Comparison of ENCODE assay signal across 9 cellular contexts in the genomic region with DNA sequence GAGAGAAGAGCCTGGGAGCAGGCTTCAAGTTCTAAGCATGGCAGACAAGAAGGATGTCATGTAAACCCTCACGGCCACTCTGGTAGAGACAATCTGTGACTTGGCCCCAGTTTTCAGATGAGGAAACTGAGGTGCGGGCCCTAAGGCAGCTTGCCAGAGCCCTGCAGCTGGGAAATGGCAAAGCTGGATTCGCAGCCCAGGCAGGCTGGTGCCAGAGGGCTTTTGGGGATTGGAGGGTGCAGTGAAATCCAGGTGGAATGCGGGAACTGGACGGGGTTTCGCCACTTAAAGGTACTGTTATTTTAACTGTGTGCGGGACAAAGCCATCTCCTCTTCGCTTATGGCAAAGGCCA. TPM values are rescaled to one million over a fixed set of nuclear protein-coding genes. Genes with fewer than 3 reads are reported as not detected.
DNase-seq lines count a peak whose midpoint lies in the region; TF ChIP-seq lines count a peak whose summit lies in the region.
"Had no signal": no experiment of that assay in that cellular context is flagged by ENCODE, and none has a peak within 500 bp of the region (broad histone marks: within the 10 kb centered on the region; RNA-seq: fewer than 3 reads in every experiment).

No MANE protein-coding gene starts in this region.

- TF ChIP-seq CTCF in WI38 (IDR thresholded peaks at IDR 0.05; ENCODE audit: low read depth, low read length): no peak
- TF ChIP-seq CTCF in testis (IDR thresholded peaks at IDR 0.05): no peak

- intact Hi-C loops in testis (cut with DNase I; ENCODE audit: low total_unique reads): no loop called here

- POLR2A ChIA-PET in HEK293T (lab: Yijun Ruan, JAX): no interaction called here

- WGBS in testis, 2 donors: 6 to 11% methylated on average over 7 to 8 of the region's 8 CpGs

- H3K36me3 ChIP-seq in iPS-20b (ENCODE audit: insufficient read depth, low read depth, low read length): no peaks in the 10 kb centered on the region
- no peaks in the 10 kb centered on the region for H3K36me3 ChIP-seq in testis (ENCODE audit: low read depth, missing control alignments)

- no peaks in the 10 kb centered on the region for H3K9me3 ChIP-seq in iPS-20b (ENCODE audit: insufficient read depth, low read depth, low read length)
- H3K9me3 ChIP-seq in testis: no peaks in the 10 kb centered on the region

- no peak overlapping the region for H3K9ac ChIP-seq in iPS-20b (ENCODE audit: low read depth, low read length)

- no peak overlapping the region for H3K27ac ChIP-seq in iPS-20b (ENCODE audit: low read length)
- peak overlapping the region; percentile 84 to 89 for H3K27ac ChIP-seq in testis

- H3K4me3 ChIP-seq in WI38 (ENCODE audit: low read depth, low read length): peak overlapping the region; percentile 77
- peak overlapping the region; percentile 70; the same call in 1 of the 2 replicates for H3K4me3 ChIP-seq in iPS-20b (ENCODE audit: low read length)
- peak overlapping the region in 1 of 2 donors; percentile 71 for H3K4me3 ChIP-seq in testis

- DNase-seq in SKM-1 (lab: John Stamatoyannopoulos, UW; ENCODE audit: unreplicated experiment): peak; percentile 70
- no peak for DNase-seq in SKM-1 treated with dmso at 0.1 percent for 144 hours (lab: John Stamatoyannopoulos, UW; ENCODE audit: unreplicated experiment)
- DNase-seq in testis: no peak
- DNase-seq in HEK293T (ENCODE audit: extremely low spot score): no peak
- DNase-seq in HuH-7.5 (ENCODE audit: low spot score): no peak
- DNase-seq in T-helper 2 cell: no peak

- CTCF ChIA-PET in HEK293T (lab: Yijun Ruan, JAX): no interaction called here

- H3K27me3 ChIP-seq in iPS-20b (ENCODE audit: insufficient read depth, low read length) (no peaks in the 10 kb centered on the region; the same call in 1 of the 2 replicates), testis (no peaks in the 10 kb centered on the region)

- no peak for TF ChIP-seq POLR2A in testis (IDR thresholded peaks at IDR 0.05)

- H3K4me1 ChIP-seq in iPS-20b (ENCODE audit: insufficient read depth, low read length): peaks cover 5% of the 10 kb centered on the region; the same call in 1 of the 2 replicates
- H3K4me1 ChIP-seq in testis: peaks cover 20% of the 10 kb centered on the region

TF ChIP-seq in HEK293T, 16 proteins besides CTCF, POLR2A, EP300 and RAD21:
- TF ChIP-seq FOXM1 (IDR thresholded peaks at IDR 0.05; ENCODE audit: borderline replicate concordance) (no peak), FOXA1 (IDR thresholded peaks at IDR 0.05) (no peak), BHLHE40 (IDR thresholded peaks at IDR 0.05; ENCODE audit: borderline replicate concordance) (no peak), NFRKB (IDR thresholded peaks at IDR 0.05) (no peak), ELF4 (IDR thresholded peaks at IDR 0.05) (no peak), SP1 (IDR thresholded peaks at IDR 0.05) (no peak), SUZ12 (IDR thresholded peaks at IDR 0.05) (no peak), L3MBTL2 (conservative IDR thresholded peaks at IDR 0.05) (no peak), ZNF384 (IDR thresholded peaks at IDR 0.05) (no peak), CTBP1 (IDR thresholded peaks at IDR 0.05; ENCODE audit: borderline replicate concordance) (no peak), HDGF (IDR thresholded peaks at IDR 0.05; ENCODE audit: borderline replicate concordance) (no peak), LEF1 (IDR thresholded peaks at IDR 0.05; ENCODE audit: borderline replicate concordance) (no peak), ARNT (IDR thresholded peaks at IDR 0.05) (no peak), FOXK2 (IDR thresholded peaks at IDR 0.05) (no peak), TARDBP (IDR thresholded peaks at IDR 0.05) (no peak)
- TF ChIP-seq, protein P1, sequence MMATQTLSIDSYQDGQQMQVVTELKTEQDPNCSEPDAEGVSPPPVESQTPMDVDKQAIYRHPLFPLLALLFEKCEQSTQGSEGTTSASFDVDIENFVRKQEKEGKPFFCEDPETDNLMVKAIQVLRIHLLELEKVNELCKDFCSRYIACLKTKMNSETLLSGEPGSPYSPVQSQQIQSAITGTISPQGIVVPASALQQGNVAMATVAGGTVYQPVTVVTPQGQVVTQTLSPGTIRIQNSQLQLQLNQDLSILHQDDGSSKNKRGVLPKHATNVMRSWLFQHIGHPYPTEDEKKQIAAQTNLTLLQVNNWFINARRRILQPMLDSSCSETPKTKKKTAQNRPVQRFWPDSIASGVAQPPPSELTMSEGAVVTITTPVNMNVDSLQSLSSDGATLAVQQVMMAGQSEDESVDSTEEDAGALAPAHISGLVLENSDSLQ (IDR thresholded peaks at IDR 0.05): no peak
TF ChIP-seq in HEK293T: peak in this region for 0.

RNA-seq across cellular contexts. Expression of a gene that starts 0.5 kb away (rescaled TPM):
- total RNA-seq in testis: 10 to 100 TPM; 12.3 to 13.5 TPM
- polyA plus RNA-seq in testis (ENCODE audit: insufficient read depth, low read depth, low replicate concordance): 18.5 TPM

RNA-seq across cellular contexts. Expression of a gene that starts 15.5 kb away (rescaled TPM):
- 10 to 100 TPM in 1 of 2 donors, 1 to 10 TPM in 1; 9.5 to 13.9 TPM for total RNA-seq in testis
- 12.9 TPM for polyA plus RNA-seq in testis (ENCODE audit: insufficient read depth, low read depth, low replicate concordance)
- total RNA-seq: dermis blood vessel endothelial cell had no signal

RNA-seq across cellular contexts. Expression of a gene that starts 53.6 kb away (rescaled TPM):
- 10 to 100 TPM; 15.1 to 22.1 TPM for total RNA-seq in testis
- 4.5 TPM for polyA plus RNA-seq in testis (ENCODE audit: insufficient read depth, low read depth, low replicate concordance)
